In the genomic region with DNA sequence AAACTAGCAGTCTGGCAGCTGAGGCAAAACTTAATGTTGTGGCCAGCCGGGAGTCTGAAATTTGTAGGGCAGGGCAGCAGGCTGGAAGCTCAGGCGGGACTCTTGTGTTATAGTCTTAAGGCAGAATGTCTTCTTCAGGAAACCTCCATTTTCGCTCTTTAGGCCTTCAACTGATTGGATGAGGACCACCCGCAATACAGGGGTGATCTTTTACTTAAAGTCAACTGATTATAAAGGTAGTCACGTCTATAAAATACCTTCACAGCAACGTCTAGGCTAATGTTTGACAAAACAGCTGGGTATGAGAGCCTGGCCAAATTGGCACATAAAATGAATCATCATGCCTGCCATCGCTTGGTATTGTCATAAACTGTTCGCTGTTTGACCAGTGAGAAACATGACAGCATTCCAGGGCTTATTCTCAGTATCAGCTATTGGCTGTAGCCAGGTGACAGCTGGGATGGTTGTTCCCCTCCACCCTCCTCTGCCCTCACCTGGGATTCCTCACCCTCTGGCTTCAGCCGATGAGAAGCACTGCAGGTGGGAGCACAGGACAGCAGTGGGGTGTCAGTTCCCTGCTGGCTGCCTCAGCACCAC, we compare ENCODE assay signal across 2 cellular contexts.
TF ChIP-seq lines count a peak whose summit lies in the region.

No MANE protein-coding gene starts in this region.

TF ChIP-seq in GM12891, 5 proteins besides CTCF, POLR2A, EP300 and RAD21:
- TF ChIP-seq POU2F2 (IDR thresholded peaks at IDR 0.05; ENCODE audit: low read depth, low read length) (no peak), SPI1 (IDR thresholded peaks at IDR 0.05; ENCODE audit: low read depth, low read length) (no peak), POLR2AphosphoS5 (IDR thresholded peaks at IDR 0.05; ENCODE audit: low read depth, low read length) (no peak), PAX5 (IDR thresholded peaks at IDR 0.05; ENCODE audit: insufficient read depth, low read length, severe bottlenecking) (no peak), TAF1 (IDR thresholded peaks at IDR 0.05; ENCODE audit: low read depth, low read length) (no peak)

TF ChIP-seq in HepG2, 621 proteins besides CTCF, POLR2A, EP300 and RAD21:
- TF ChIP-seq GTF2F1 (IDR thresholded peaks at IDR 0.05; ENCODE audit: low read length) (no peak), ZSCAN22 (CRISPR knock-in tag; IDR thresholded peaks at IDR 0.05) (no peak), EZH2 (conservative IDR thresholded peaks at IDR 0.05; ENCODE audit: low read depth, low read length) (no peak), ZNF558 (CRISPR knock-in tag; IDR thresholded peaks at IDR 0.05; ENCODE audit: borderline replicate concordance) (no peak), ZNF746 (CRISPR knock-in tag; IDR thresholded peaks at IDR 0.05) (no peak)
- TF ChIP-seq, protein P1, sequence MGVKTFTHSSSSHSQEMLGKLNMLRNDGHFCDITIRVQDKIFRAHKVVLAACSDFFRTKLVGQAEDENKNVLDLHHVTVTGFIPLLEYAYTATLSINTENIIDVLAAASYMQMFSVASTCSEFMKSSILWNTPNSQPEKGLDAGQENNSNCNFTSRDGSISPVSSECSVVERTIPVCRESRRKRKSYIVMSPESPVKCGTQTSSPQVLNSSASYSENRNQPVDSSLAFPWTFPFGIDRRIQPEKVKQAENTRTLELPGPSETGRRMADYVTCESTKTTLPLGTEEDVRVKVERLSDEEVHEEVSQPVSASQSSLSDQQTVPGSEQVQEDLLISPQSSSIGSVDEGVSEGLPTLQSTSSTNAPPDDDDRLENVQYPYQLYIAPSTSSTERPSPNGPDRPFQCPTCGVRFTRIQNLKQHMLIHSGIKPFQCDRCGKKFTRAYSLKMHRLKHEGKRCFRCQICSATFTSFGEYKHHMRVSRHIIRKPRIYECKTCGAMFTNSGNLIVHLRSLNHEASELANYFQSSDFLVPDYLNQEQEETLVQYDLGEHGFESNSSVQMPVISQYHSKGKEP (CRISPR knock-in tag; IDR thresholded peaks at IDR 0.05): no peak
